Comparison of ENCODE assay signal across 11 cellular contexts in genomic region chr9:15529566-15530324, GRCh38. TPM values are rescaled to one million over a fixed set of nuclear protein-coding genes. Genes with fewer than 3 reads are reported as not detected.
DNase-seq lines count a peak whose midpoint lies in the region; ATAC-seq, FAIRE-seq and TF ChIP-seq lines count a peak whose summit lies in the region.
"Had no signal": no experiment of that assay in that cellular context is flagged by ENCODE, and none has a peak within 500 bp of the region (broad histone marks: within the 10 kb centered on the region; RNA-seq: fewer than 3 reads in every experiment).

No MANE protein-coding gene starts in this region.

- peak; percentile 77 for FAIRE-seq in GM12892 (lab: Jason Lieb, UNC)

- TF ChIP-seq POLR2A in GM12892 (IDR thresholded peaks at IDR 0.05; ENCODE audit: low read depth, low read length), result no peak

- ATAC-seq in GM19372 (IDR thresholded peaks at IDR 0.05; ENCODE audit: low read depth, unreplicated experiment) (peak; percentile 83), HG02759 (IDR thresholded peaks at IDR 0.05; ENCODE audit: unreplicated experiment) (peak; percentile 92), HG03457 (IDR thresholded peaks at IDR 0.05; ENCODE audit: unreplicated experiment) (peak; percentile 88)

- DNase-seq in GM12892 (ENCODE audit: insufficient read length) (peak; percentile 18), superior temporal gyrus (ENCODE audit: extremely low spot score) (no peak), NCI-H2107 treated with DMSO at 0.1 percent for 48 hours (lab: John Stamatoyannopoulos, UW; ENCODE audit: unreplicated experiment) (no peak), NCI-H187 (lab: John Stamatoyannopoulos, UW) (no peak), dermis blood vessel endothelial cell (no peak)
- DNase-seq: activated gamma-delta T cell, mammary epithelial cell, RPMI8226 had no signal

RNA-seq across cellular contexts. Expression of gene PSIP1, which starts 19.0 kb away (rescaled TPM):
- 221 TPM for polyA plus RNA-seq in GM12892 (2012; ENCODE audit: missing spikeins)
- 55.8 and 67.7 TPM in 2 replicates for total RNA-seq in dermis blood vessel endothelial cell

RNA-seq across cellular contexts. Expression of gene CCDC171, which starts 23.1 kb away (rescaled TPM):
- 3.9 TPM for polyA plus RNA-seq in GM12892 (2012; ENCODE audit: missing spikeins)
- 0.68 and 0.98 TPM in 2 replicates for total RNA-seq in dermis blood vessel endothelial cell
